Comparison of ENCODE assay signal across 2 cellular contexts in the genomic region with DNA sequence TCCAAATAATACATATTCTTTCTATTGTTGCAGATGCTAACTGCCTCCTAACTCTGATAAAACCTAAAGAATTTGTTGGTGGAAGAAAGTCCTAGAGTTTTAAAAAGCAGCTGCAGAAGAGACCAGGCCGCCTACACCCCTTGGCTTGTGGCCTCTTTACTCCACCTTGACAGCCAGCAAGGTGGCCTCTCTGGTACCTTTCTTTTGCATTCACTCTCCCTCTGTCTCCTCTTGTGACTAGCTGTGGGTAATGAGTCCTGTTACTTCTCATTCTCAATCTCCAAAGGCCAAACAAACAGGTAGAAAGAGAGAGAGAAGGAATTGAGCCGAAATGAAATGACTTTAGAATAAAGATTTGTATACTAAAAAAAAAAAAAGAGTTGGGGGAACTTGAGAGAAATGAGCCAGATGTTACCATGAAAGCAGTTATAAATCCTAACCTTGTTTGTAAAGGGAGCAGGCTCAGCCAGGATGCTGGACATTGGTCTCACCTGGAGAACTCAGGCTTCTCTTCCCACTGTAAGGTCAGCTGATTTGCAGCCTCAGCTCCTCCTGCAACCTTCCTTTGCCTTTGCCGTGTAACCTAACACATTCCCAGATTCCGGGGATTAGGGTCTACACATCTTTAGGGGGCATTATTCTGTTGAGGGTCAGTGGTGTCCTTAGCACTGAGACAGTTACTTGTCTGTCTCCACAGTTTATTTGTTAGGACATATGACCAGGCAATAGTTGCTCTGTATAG.
TF ChIP-seq lines count a peak whose summit lies in the region.

No MANE protein-coding gene starts in this region.

TF ChIP-seq in IMR-90, 13 proteins besides CTCF, POLR2A, EP300 and RAD21:
- TF ChIP-seq ELK1 (IDR thresholded peaks at IDR 0.05; ENCODE audit: borderline replicate concordance, low read depth, low read length) (no peak), NFE2L2 (IDR thresholded peaks at IDR 0.05; ENCODE audit: low read depth, low read length) (no peak), CEBPB (IDR thresholded peaks at IDR 0.05; ENCODE audit: low read depth, low read length) (no peak), MAFK (IDR thresholded peaks at IDR 0.05; ENCODE audit: low read depth, low read length) (no peak), RCOR1 (IDR thresholded peaks at IDR 0.05; ENCODE audit: insufficient replicate concordance, low read length) (no peak), BHLHE40 (IDR thresholded peaks at IDR 0.05; ENCODE audit: low read depth, low read length) (no peak), SMC3 (IDR thresholded peaks at IDR 0.05; ENCODE audit: low read depth, low read length) (no peak), MAZ (IDR thresholded peaks at IDR 0.05; ENCODE audit: borderline replicate concordance, low read depth, low read length) (no peak), CHD1 (IDR thresholded peaks at IDR 0.05; ENCODE audit: low read depth, low read length) (no peak), MXI1 (IDR thresholded peaks at IDR 0.05; ENCODE audit: borderline replicate concordance, low read depth, low read length) (no peak), RFX5 (IDR thresholded peaks at IDR 0.05; ENCODE audit: low read depth, low read length) (no peak), FOS (IDR thresholded peaks at IDR 0.05; ENCODE audit: low read depth, low read length) (no peak)
- TF ChIP-seq, protein P1, sequence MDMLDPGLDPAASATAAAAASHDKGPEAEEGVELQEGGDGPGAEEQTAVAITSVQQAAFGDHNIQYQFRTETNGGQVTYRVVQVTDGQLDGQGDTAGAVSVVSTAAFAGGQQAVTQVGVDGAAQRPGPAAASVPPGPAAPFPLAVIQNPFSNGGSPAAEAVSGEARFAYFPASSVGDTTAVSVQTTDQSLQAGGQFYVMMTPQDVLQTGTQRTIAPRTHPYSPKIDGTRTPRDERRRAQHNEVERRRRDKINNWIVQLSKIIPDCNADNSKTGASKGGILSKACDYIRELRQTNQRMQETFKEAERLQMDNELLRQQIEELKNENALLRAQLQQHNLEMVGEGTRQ (IDR thresholded peaks at IDR 0.05; ENCODE audit: low read depth, low read length) = no peak
TF ChIP-seq in IMR-90: peak in this region for 0.

TF ChIP-seq in K562, 482 proteins besides CTCF, POLR2A, EP300 and RAD21:
- peak; percentile 37 for TF ChIP-seq RBM25 (IDR thresholded peaks at IDR 0.05; ENCODE audit: low read depth, low read length, severe bottlenecking)
- TF ChIP-seq ZNF699 (CRISPR knock-in tag; IDR thresholded peaks at IDR 0.05; ENCODE audit: insufficient replicate concordance) = no peak
